In genomic region chr18:75203456-75204261, GRCh38 we compare ENCODE assay signal across 11 cellular contexts. TPM values are rescaled to one million over a fixed set of nuclear protein-coding genes. Genes with fewer than 3 reads are reported as not detected.
A peak's percentile ranks its signal among the peaks of the same experiment; 100 is the strongest.
DNase-seq lines count a peak whose midpoint lies in the region; ATAC-seq and TF ChIP-seq lines count a peak whose summit lies in the region.
"Had no signal": no experiment of that assay in that cellular context is flagged by ENCODE, and none has a peak within 500 bp of the region (broad histone marks: within the 10 kb centered on the region; RNA-seq: fewer than 3 reads in every experiment).

No MANE protein-coding gene starts in this region.

- H3K36me3 ChIP-seq in GM23338 (ENCODE audit: insufficient read depth) (no peaks in the 10 kb centered on the region), iPS-20b (ENCODE audit: insufficient read depth, low read depth, low read length) (no peaks in the 10 kb centered on the region)

- H3K4me3 Mint-ChIP-seq in GM23338, result peak overlapping the region; percentile 56
- no peak overlapping the region for H3K4me3 Mint-ChIP-seq in activated T-helper 2 cell treated with anti-CD3 and anti-CD28 coated beads, Interferon-gamma antibody, Interleukin-2, Interleukin-4, amounts not matched to agents 10 μg/mL and 5 μg/mL and 100 μg/mL, durations not matched to agents 14 hours and 24 hours and 36 hours (ENCODE audit: low read depth)
- no peak overlapping the region for H3K4me3 Mint-ChIP-seq in activated T-helper 17 cell treated with anti-CD3 and anti-CD28 coated beads, Interleukin-2, amount 50 U/mL, for 72 hours

- H2AFZ ChIP-seq in GM23338, result peak overlapping the region; percentile 89; the same call in 1 of the 2 replicates

- H3K27ac ChIP-seq in GM23338 (ENCODE audit: low read depth) (no peak overlapping the region), caudate nucleus (ENCODE audit: low read depth, low read length) (peak overlapping the region; percentile 36), iPS-20b (ENCODE audit: low read length) (no peak overlapping the region), skin epidermis (peak overlapping the region in 16 of 21 experiments; percentile 11 to 74 (median 56))

- no peaks in the 10 kb centered on the region for H3K36me3 Mint-ChIP-seq in GM23338 (ENCODE audit: low read depth)
- peaks cover 43% of the 10 kb centered on the region for H3K36me3 Mint-ChIP-seq in activated T-helper 2 cell treated with anti-CD3 and anti-CD28 coated beads, Interferon-gamma antibody, Interleukin-2, Interleukin-4, amounts not matched to agents 10 μg/mL and 5 μg/mL and 100 μg/mL, durations not matched to agents 14 hours and 24 hours and 36 hours (ENCODE audit: low read depth)
- peaks cover 32% of the 10 kb centered on the region for H3K36me3 Mint-ChIP-seq in activated T-helper 17 cell treated with anti-CD3 and anti-CD28 coated beads, Interleukin-2, amount 50 U/mL, for 72 hours (ENCODE audit: low read depth)

- H3F3A ChIP-seq in GM23338 (replicated peaks; ENCODE audit: low read depth), result peaks cover 5% of the 10 kb centered on the region; the same call in 1 of the 2 replicates

- no peaks in the 10 kb centered on the region for H3K9me3 Mint-ChIP-seq in GM23338
- no peaks in the 10 kb centered on the region for H3K9me3 Mint-ChIP-seq in activated T-helper 2 cell treated with anti-CD3 and anti-CD28 coated beads, Interferon-gamma antibody, Interleukin-2, Interleukin-4, amounts not matched to agents 10 μg/mL and 5 μg/mL and 100 μg/mL, durations not matched to agents 14 hours and 24 hours and 36 hours
- no peaks in the 10 kb centered on the region for H3K9me3 Mint-ChIP-seq in activated T-helper 17 cell treated with anti-CD3 and anti-CD28 coated beads, Interleukin-2, amount 50 U/mL, for 72 hours

- H3K4me1 Mint-ChIP-seq in GM23338, result peaks cover 40% of the 10 kb centered on the region
- peaks cover 22% of the 10 kb centered on the region for H3K4me1 Mint-ChIP-seq in activated T-helper 2 cell treated with anti-CD3 and anti-CD28 coated beads, Interferon-gamma antibody, Interleukin-2, Interleukin-4, amounts not matched to agents 10 μg/mL and 5 μg/mL and 100 μg/mL, durations not matched to agents 14 hours and 24 hours and 36 hours (ENCODE audit: low read depth)
- H3K4me1 Mint-ChIP-seq in activated T-helper 17 cell treated with anti-CD3 and anti-CD28 coated beads, Interleukin-2, amount 50 U/mL, for 72 hours, result peaks cover 23% of the 10 kb centered on the region

- H4K20me1 ChIP-seq in GM23338 (replicated peaks; ENCODE audit: insufficient read depth), result peaks cover 19% of the 10 kb centered on the region

- H3K79me2 ChIP-seq in GM23338 (replicated peaks; ENCODE audit: insufficient read depth), result no peaks in the 10 kb centered on the region

- H3K9me3 ChIP-seq in iPS-20b (ENCODE audit: insufficient read depth, low read depth, low read length), result no peaks in the 10 kb centered on the region

- H3K4me3 ChIP-seq in GM23338, result peak overlapping the region; percentile 83
- peak overlapping the region; percentile 74; the same call in 1 of the 2 replicates for H3K4me3 ChIP-seq in iPS-20b (ENCODE audit: low read length)
- H3K4me3 ChIP-seq in skin epidermis, result peak overlapping the region in 5 of 7 experiments; percentile 7 to 39 (median 28)

- no peak for TF ChIP-seq CTCF in GM23338 (conservative IDR thresholded peaks at IDR 0.05; ENCODE audit: low read depth in 2 of 2)

- no peaks in the 10 kb centered on the region for H3K9me2 ChIP-seq in GM23338 (ENCODE audit: insufficient read depth)

- peaks cover 74% of the 10 kb centered on the region for H3K27me3 ChIP-seq in GM23338 (ENCODE audit: insufficient read depth)
- peaks cover 81% of the 10 kb centered on the region for H3K27me3 ChIP-seq in iPS-20b (ENCODE audit: insufficient read depth, low read length)

- peaks cover 32% of the 10 kb centered on the region for H3K4me1 ChIP-seq in GM23338 (ENCODE audit: insufficient read depth)
- H3K4me1 ChIP-seq in iPS-20b (ENCODE audit: insufficient read depth, low read length), result peaks cover 24% of the 10 kb centered on the region

- H3K9ac ChIP-seq in iPS-20b (ENCODE audit: low read depth, low read length), result no peak overlapping the region

- ATAC-seq in GM23338 (peak; percentile 28), HG03378 (IDR thresholded peaks at IDR 0.05; ENCODE audit: unreplicated experiment) (no peak)
- no peak for ATAC-seq in activated T-helper 17 cell treated with anti-CD3 and anti-CD28 coated beads, Interleukin-2, amount 50 U/mL, for 72 hours (replicated peaks)

- peaks cover 63% of the 10 kb centered on the region for H3K27me3 Mint-ChIP-seq in GM23338 (ENCODE audit: insufficient read depth, low read depth, poor library complexity)
- peaks cover 35% of the 10 kb centered on the region for H3K27me3 Mint-ChIP-seq in activated T-helper 2 cell treated with anti-CD3 and anti-CD28 coated beads, Interferon-gamma antibody, Interleukin-2, Interleukin-4, amounts not matched to agents 10 μg/mL and 5 μg/mL and 100 μg/mL, durations not matched to agents 14 hours and 24 hours and 36 hours (ENCODE audit: low read depth)
- H3K27me3 Mint-ChIP-seq in activated T-helper 17 cell treated with anti-CD3 and anti-CD28 coated beads, Interleukin-2, amount 50 U/mL, for 72 hours, result no peaks in the 10 kb centered on the region

- no peak overlapping the region for H3K27ac Mint-ChIP-seq in GM23338
- H3K27ac Mint-ChIP-seq in activated T-helper 2 cell treated with anti-CD3 and anti-CD28 coated beads, Interferon-gamma antibody, Interleukin-2, Interleukin-4, amounts not matched to agents 10 μg/mL and 5 μg/mL and 100 μg/mL, durations not matched to agents 14 hours and 24 hours and 36 hours, result no peak overlapping the region
- H3K27ac Mint-ChIP-seq in activated T-helper 17 cell treated with anti-CD3 and anti-CD28 coated beads, Interleukin-2, amount 50 U/mL, for 72 hours, result no peak overlapping the region

- intact Hi-C loops in activated T-helper 2 cell treated with anti-CD3 and anti-CD28 coated beads, Interferon-gamma antibody, Interleukin-2, Interleukin-4, amounts not matched to agents 10 μg/mL and 5 μg/mL and 100 μg/mL, durations not matched to agents 14 hours and 24 hours and 36 hours (cut with micrococcal nuclease), result loop anchor here (10.0 kb wide), 1 partner anchor 209 kb away; no protein-coding TSS in a partner anchor

- H3K4me2 ChIP-seq in GM23338, result peak overlapping the region; percentile 98

- no peak for DNase-seq in GM23338 (ENCODE audit: low spot score)
- peak in 12 of 61 donors; percentile 18 to 47 (median 31) for DNase-seq in caudate nucleus (lab: John Stamatoyannopoulos, UW)
- no peak for DNase-seq in activated T-helper 2 cell treated with anti-CD3 and anti-CD28 coated beads, Interferon-gamma antibody, Interleukin-2, Interleukin-4, amounts not matched to agents 10 μg/mL and 5 μg/mL and 100 μg/mL, durations not matched to agents 14 hours and 24 hours and 36 hours (ENCODE audit: low spot score)
- no peak for DNase-seq in foreskin melanocyte
- DNase-seq: activated CD4-positive, alpha-beta T cell treated with anti-CD3 and anti-CD28 coated beads for 4 hours; central memory CD4-positive, alpha-beta T cell; NCI-H748 treated with DMSO at 0.1 percent for 48 hours had no signal

TF ChIP-seq in GM23338, 12 proteins besides CTCF, POLR2A, EP300 and RAD21 (continues in another document):
- TF ChIP-seq JUNB (IDR thresholded peaks at IDR 0.05; ENCODE audit: unreplicated experiment), result no peak

RNA-seq across cellular contexts. Expression of gene PTGR3, which starts 5.3 kb away (rescaled TPM):
- 1.5 TPM in 2 replicates for total RNA-seq in GM23338 (2014; rRNA removed; shearing (Covaris generic))
- polyA plus RNA-seq in GM23338 (2016; fragmentation: Nextera tagmentation; extraction: Ambion mirVana), result 0.84 and 1.1 TPM in 2 replicates
- 26.0 and 28.6 TPM in 2 replicates for total RNA-seq in activated T-helper 2 cell treated with anti-CD3 and anti-CD28 coated beads, Interferon-gamma antibody, Interleukin-2, Interleukin-4, amounts not matched to agents 10 μg/mL and 5 μg/mL and 100 μg/mL, durations not matched to agents 14 hours and 24 hours and 36 hours
- 10 to 100 TPM; 20.9 to 27.3 TPM for total RNA-seq in activated T-helper 17 cell treated with anti-CD3 and anti-CD28 coated beads, Interleukin-2, amount 50 U/mL, for 72 hours

RNA-seq across cellular contexts. Expression of gene TSHZ1, which starts 6.9 kb away (rescaled TPM):
- 0.38 and 1.2 TPM in 2 replicates for total RNA-seq in GM23338 (2014; rRNA removed; shearing (Covaris generic))
- polyA plus RNA-seq in GM23338 (2016; fragmentation: Nextera tagmentation; extraction: Ambion mirVana), result 0.23 TPM in 1 of 2 replicates, not detected in the other
- total RNA-seq in activated T-helper 2 cell treated with anti-CD3 and anti-CD28 coated beads, Interferon-gamma antibody, Interleukin-2, Interleukin-4, amounts not matched to agents 10 μg/mL and 5 μg/mL and 100 μg/mL, durations not matched to agents 14 hours and 24 hours and 36 hours, result 11.5 and 12.0 TPM in 2 replicates
- total RNA-seq in activated T-helper 17 cell treated with anti-CD3 and anti-CD28 coated beads, Interleukin-2, amount 50 U/mL, for 72 hours, result 10 to 100 TPM in 1 of 2 donors, 1 to 10 TPM in 1; 9.6 to 12.3 TPM

Comparison
In these comparisons a context has a peak if more than half of its experiments do, and no peak if none do; other contexts are left out.
1. H3K27ac ChIP-seq: peak in caudate nucleus (single experiment) and skin epidermis (16 of 21); none in GM23338 (single experiment) and iPS-20b (single experiment).
2. H3K4me3 ChIP-seq: peak in every context shown above with its lines; median percentile 83 in GM23338; 74 in iPS-20b; 28 in skin epidermis.